8 cellular contexts compared by ENCODE assay signal in the genomic region with DNA sequence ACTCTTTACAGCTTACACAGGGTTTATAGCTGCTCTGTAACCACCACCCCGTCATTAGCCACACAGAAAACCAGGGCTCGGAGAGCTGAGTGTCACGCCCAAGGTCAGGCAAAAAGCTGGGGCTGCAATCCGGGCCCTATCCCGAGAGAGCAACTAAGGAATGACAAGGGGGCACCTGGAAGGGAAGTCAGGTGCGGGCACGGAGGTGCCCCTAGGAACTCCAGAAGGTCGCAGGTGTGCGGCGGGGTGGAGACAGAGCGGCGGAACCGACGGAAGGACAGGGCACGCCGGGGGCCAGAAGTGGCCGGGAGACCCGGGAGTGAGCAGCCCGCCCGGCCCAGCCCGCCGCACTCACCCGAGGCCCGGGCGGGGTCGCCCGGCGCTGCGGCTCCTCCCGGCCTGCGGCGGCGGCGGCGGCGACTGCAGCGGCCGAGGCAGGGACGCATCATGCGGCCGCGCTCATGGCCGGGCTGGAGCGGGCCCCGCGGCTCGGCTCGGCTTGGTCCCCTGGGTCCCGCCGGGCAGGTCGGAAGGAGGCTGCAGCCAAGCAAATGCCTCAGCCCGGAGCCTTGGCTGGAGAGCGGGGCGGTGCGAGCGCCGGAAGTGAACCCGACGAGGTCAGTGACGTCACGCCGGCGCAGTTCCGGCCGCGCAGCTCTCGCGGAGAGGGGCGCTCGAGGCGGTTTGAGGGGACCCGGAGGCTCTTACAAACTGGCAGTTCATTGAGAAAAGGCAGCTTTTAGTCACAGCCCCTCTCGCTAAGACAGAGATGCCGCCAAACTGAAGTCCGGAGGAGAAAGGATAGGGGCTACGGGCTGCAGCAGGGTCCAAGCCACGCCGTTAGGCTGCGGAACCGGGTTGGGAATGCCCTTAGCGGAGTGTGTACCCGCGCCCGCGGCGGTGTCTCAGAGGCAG. TPM values are rescaled to one million over a fixed set of nuclear protein-coding genes. Genes with fewer than 3 reads are reported as not detected.
DNase-seq lines count a peak whose midpoint lies in the region; ATAC-seq and TF ChIP-seq lines count a peak whose summit lies in the region.

A gene with protein sequence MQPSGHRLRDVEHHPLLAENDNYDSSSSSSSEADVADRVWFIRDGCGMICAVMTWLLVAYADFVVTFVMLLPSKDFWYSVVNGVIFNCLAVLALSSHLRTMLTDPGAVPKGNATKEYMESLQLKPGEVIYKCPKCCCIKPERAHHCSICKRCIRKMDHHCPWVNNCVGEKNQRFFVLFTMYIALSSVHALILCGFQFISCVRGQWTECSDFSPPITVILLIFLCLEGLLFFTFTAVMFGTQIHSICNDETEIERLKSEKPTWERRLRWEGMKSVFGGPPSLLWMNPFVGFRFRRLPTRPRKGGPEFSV (minus strand): TSS at position 605 of the 915 bp plus-strand sequence. CDS start 20,917 bp downstream, outside the sequence.

- H3K27me3 Mint-ChIP-seq in dendritic cell treated with granulocyte-macrophage colony-stimulating factor and Interleukin-4, amounts not matched to agents 40 ng/mL and 50 ng/mL, for 4 days: no peaks in the 10 kb centered on the region

- DNase-seq in Ammon's horn (ENCODE audit: low spot score): peak; percentile 90
- DNase-seq in NCI-H526 treated with DMSO at 0.1 percent for 48 hours (lab: John Stamatoyannopoulos, UW): peak; percentile 35
- DNase-seq in activated CD4-positive, alpha-beta T cell treated with anti-CD3 and anti-CD28 coated beads, Interleukin-2, amount 50 U/mL, for 24 hours (ENCODE audit: low read depth in 1 of 2, low spot score in 1 of 2): peak; percentile 71 to 75
- DNase-seq in stimulated activated CD4-positive, alpha-beta T cell treated with anti-CD3 and anti-CD28 coated beads, Interleukin-4, amount 100 ng/mL, for 24 hours: peak; percentile 87

- H3K9ac ChIP-seq in liver (ENCODE audit: low read depth in 1 of 2, low read length in 2 of 2): peak within 1 kb of the TSS; percentile 90 to 96

- H3K27me3 ChIP-seq in liver (ENCODE audit: control insufficient read depth in 4 of 4, insufficient read depth in 4 of 4, low read length in 3 of 4): no peaks in the 10 kb centered on the region

- H3K27ac ChIP-seq in liver (ENCODE audit: low read depth in 1 of 2, low read length in 2 of 2): peak within 1 kb of the TSS; percentile 93 to 95

- under 1% methylated on average over 86 of the region's 86 CpGs for WGBS in liver

- peaks cover 49% of the 10 kb centered on the region for H3K36me3 Mint-ChIP-seq in dendritic cell treated with granulocyte-macrophage colony-stimulating factor and Interleukin-4, amounts not matched to agents 40 ng/mL and 50 ng/mL, for 4 days (ENCODE audit: low read depth)

- peak within 1 kb of the TSS; percentile 95 for H3K4me3 Mint-ChIP-seq in dendritic cell treated with granulocyte-macrophage colony-stimulating factor and Interleukin-4, amounts not matched to agents 40 ng/mL and 50 ng/mL, for 4 days

- ATAC-seq in GM19025 (IDR thresholded peaks at IDR 0.05; ENCODE audit: low read depth, unreplicated experiment) (peak; percentile 93), HG03280 (IDR thresholded peaks at IDR 0.05; ENCODE audit: unreplicated experiment) (peak; percentile 92)

- H3K9me3 Mint-ChIP-seq in dendritic cell treated with granulocyte-macrophage colony-stimulating factor and Interleukin-4, amounts not matched to agents 40 ng/mL and 50 ng/mL, for 4 days: no peaks in the 10 kb centered on the region

- peak within 1 kb of the TSS; percentile 95 for H3K27ac Mint-ChIP-seq in dendritic cell treated with granulocyte-macrophage colony-stimulating factor and Interleukin-4, amounts not matched to agents 40 ng/mL and 50 ng/mL, for 4 days

- H3K4me1 Mint-ChIP-seq in dendritic cell treated with granulocyte-macrophage colony-stimulating factor and Interleukin-4, amounts not matched to agents 40 ng/mL and 50 ng/mL, for 4 days (ENCODE audit: low read depth): peaks cover 59% of the 10 kb centered on the region

- H3K4me3 ChIP-seq in liver (ENCODE audit: low read depth in 1 of 3, low read length in 3 of 3): peak within 1 kb of the TSS; percentile 80 to 90 (median 89)

- intact Hi-C loops in dendritic cell treated with granulocyte-macrophage colony-stimulating factor and Interleukin-4, amounts not matched to agents 40 ng/mL and 50 ng/mL, for 4 days (cut with micrococcal nuclease): no loop called here

- TF ChIP-seq RAD21 in liver (IDR thresholded peaks at IDR 0.05): peak in 1 of 2 donors; percentile 27

- no peak for TF ChIP-seq CTCF in liver (IDR thresholded peaks at IDR 0.05; ENCODE audit: low read depth, low read length, missing input control)

- H3K9me3 ChIP-seq in liver (ENCODE audit: control insufficient read depth in 4 of 4, low read length in 3 of 4): no peaks in the 10 kb centered on the region

- H3K4me1 ChIP-seq in liver (ENCODE audit: control insufficient read depth in 4 of 4, insufficient read depth in 4 of 4, low read length in 3 of 4): peaks cover 0 to 25% (median 14%) of the 10 kb centered on the region in 4 donors

- no peaks in the 10 kb centered on the region for H3K36me3 ChIP-seq in liver (ENCODE audit: control insufficient read depth in 4 of 4, insufficient read depth in 3 of 4, low read depth in 1 of 4, low read length in 3 of 4)

TF ChIP-seq in liver, 16 proteins besides CTCF, POLR2A, EP300 and RAD21:
- TF ChIP-seq ATF3 (IDR thresholded peaks at IDR 0.05): no peak
- TF ChIP-seq GABPA (IDR thresholded peaks at IDR 0.05 in 1 of 2, conservative IDR thresholded peaks at IDR 0.05 in 1 of 2): peak; percentile 80 to 94
- TF ChIP-seq JUND (IDR thresholded peaks at IDR 0.05): no peak
- TF ChIP-seq YY1 (IDR thresholded peaks at IDR 0.05): peak; percentile 77
- peak; percentile 22 for TF ChIP-seq MAX (IDR thresholded peaks at IDR 0.05)
- TF ChIP-seq, protein P1, sequence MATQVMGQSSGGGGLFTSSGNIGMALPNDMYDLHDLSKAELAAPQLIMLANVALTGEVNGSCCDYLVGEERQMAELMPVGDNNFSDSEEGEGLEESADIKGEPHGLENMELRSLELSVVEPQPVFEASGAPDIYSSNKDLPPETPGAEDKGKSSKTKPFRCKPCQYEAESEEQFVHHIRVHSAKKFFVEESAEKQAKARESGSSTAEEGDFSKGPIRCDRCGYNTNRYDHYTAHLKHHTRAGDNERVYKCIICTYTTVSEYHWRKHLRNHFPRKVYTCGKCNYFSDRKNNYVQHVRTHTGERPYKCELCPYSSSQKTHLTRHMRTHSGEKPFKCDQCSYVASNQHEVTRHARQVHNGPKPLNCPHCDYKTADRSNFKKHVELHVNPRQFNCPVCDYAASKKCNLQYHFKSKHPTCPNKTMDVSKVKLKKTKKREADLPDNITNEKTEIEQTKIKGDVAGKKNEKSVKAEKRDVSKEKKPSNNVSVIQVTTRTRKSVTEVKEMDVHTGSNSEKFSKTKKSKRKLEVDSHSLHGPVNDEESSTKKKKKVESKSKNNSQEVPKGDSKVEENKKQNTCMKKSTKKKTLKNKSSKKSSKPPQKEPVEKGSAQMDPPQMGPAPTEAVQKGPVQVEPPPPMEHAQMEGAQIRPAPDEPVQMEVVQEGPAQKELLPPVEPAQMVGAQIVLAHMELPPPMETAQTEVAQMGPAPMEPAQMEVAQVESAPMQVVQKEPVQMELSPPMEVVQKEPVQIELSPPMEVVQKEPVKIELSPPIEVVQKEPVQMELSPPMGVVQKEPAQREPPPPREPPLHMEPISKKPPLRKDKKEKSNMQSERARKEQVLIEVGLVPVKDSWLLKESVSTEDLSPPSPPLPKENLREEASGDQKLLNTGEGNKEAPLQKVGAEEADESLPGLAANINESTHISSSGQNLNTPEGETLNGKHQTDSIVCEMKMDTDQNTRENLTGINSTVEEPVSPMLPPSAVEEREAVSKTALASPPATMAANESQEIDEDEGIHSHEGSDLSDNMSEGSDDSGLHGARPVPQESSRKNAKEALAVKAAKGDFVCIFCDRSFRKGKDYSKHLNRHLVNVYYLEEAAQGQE (IDR thresholded peaks at IDR 0.05): peak; percentile 52
- no peak for TF ChIP-seq EGR1 (IDR thresholded peaks at IDR 0.05; ENCODE audit: low read depth in 2 of 2)
- TF ChIP-seq RXRA (IDR thresholded peaks at IDR 0.05): peak; percentile 36 to 43
- TF ChIP-seq SP1 (IDR thresholded peaks at IDR 0.05): peak; percentile 38
- peak; percentile 65 for TF ChIP-seq NR2F2 (IDR thresholded peaks at IDR 0.05)
- TF ChIP-seq TAF1 (conservative IDR thresholded peaks at IDR 0.05): no peak
- TF ChIP-seq HNF4A (conservative IDR thresholded peaks at IDR 0.05): peak in 1 of 2 donors; percentile 5
- no peak for TF ChIP-seq FOXA1 (IDR thresholded peaks at IDR 0.05)
- TF ChIP-seq HNF4G (IDR thresholded peaks at IDR 0.05): no peak
- TF ChIP-seq ZBTB33 (IDR thresholded peaks at IDR 0.05): no peak
- no peak for TF ChIP-seq FOXA2 (IDR thresholded peaks at IDR 0.05)

RNA-seq across cellular contexts. Expression of the gene that starts here (rescaled TPM):
- 10 to 100 TPM; 14.5 to 14.9 TPM for total RNA-seq in liver
- 1 to 10 TPM; 2.5 to 9.7 TPM for polyA plus RNA-seq in liver

Comparison
In these comparisons a context has a peak if more than half of its experiments do, and no peak if none do; other contexts are left out.
1. Peak in every context shown above with its lines: DNase-seq, ATAC-seq, H3K4me3 ChIP-seq and H3K27ac ChIP-seq.
2. DNase-seq: peak in every context shown above with its lines; median percentile 90 in Ammon's horn; 87 in stimulated activated CD4-positive, alpha-beta T cell treated with anti-CD3 and anti-CD28 coated beads, Interleukin-4, amount 100 ng/mL, for 24 hours; 73 in activated CD4-positive, alpha-beta T cell treated with anti-CD3 and anti-CD28 coated beads, Interleukin-2, amount 50 U/mL, for 24 hours; 35 in NCI-H526 treated with DMSO at 0.1 percent for 48 hours.